ENCODE assay signal across 13 cellular contexts in genomic region chr1:163069655-163070277, GRCh38. TPM values are rescaled to one million over a fixed set of nuclear protein-coding genes. Genes with fewer than 3 reads are reported as not detected.
A peak's percentile ranks its signal among the peaks of the same experiment; 100 is the strongest.
DNase-seq lines count a peak whose midpoint lies in the region; ATAC-seq and TF ChIP-seq lines count a peak whose summit lies in the region.
"Had no signal": no experiment of that assay in that cellular context is flagged by ENCODE, and none has a peak within 500 bp of the region (broad histone marks: within the 10 kb centered on the region; RNA-seq: fewer than 3 reads in every experiment).

No MANE protein-coding gene starts in this region.

- no peaks in the 10 kb centered on the region for H3K27me3 ChIP-seq in GM23338 (ENCODE audit: insufficient read depth)
- H3K27me3 ChIP-seq in adipocyte (replicated peaks; ENCODE audit: control insufficient read depth, insufficient read depth, low read length): no peaks in the 10 kb centered on the region
- H3K27me3 ChIP-seq in iPS-20b (ENCODE audit: insufficient read depth, low read length): no peaks in the 10 kb centered on the region
- no peaks in the 10 kb centered on the region for H3K27me3 ChIP-seq in sigmoid colon
- H3K27me3 ChIP-seq: SJCRH30 had no signal

- intact Hi-C loops in sigmoid colon (cut with DNase I): loop anchor here (2.0 kb wide), 1 partner anchor 191 kb away; no protein-coding TSS in a partner anchor

- no peak for ATAC-seq in GM23338
- ATAC-seq in GM19023 (IDR thresholded peaks at IDR 0.05; ENCODE audit: unreplicated experiment): no peak
- ATAC-seq: GM12878 had no signal

- H3K27ac Mint-ChIP-seq in GM23338: no peak overlapping the region
- H3K27ac Mint-ChIP-seq: activated CD4-positive, alpha-beta T cell treated with anti-CD3 and anti-CD28 coated beads, Interleukin-2, amount 10 ng/mL, durations not matched to agents 7 days and 5 days; activated naive CD4-positive, alpha-beta T cell treated with anti-CD3 and anti-CD28 coated beads for 36 hours had no signal

- no peak for DNase-seq in GM23338 (ENCODE audit: low spot score)
- peak; percentile 41 for DNase-seq in adipocyte (ENCODE audit: low read depth)
- no peak for DNase-seq in sigmoid colon
- DNase-seq in NCI-H187 treated with DMSO at 0.1 percent for 48 hours (lab: John Stamatoyannopoulos, UW): no peak
- no peak for DNase-seq in superior temporal gyrus (ENCODE audit: extremely low spot score)
- DNase-seq in ACHN: no peak
- DNase-seq: activated CD4-positive, alpha-beta T cell treated with anti-CD3 and anti-CD28 coated beads, Interleukin-2, amount 10 ng/mL, durations not matched to agents 7 days and 5 days; stimulated activated CD4-positive, alpha-beta T cell treated with anti-CD3 and anti-CD28 coated beads, Interleukin-1b, Interleukin-23, amount 100 ng/mL, for 48 hours had no signal

- no peaks in the 10 kb centered on the region for H3K9me3 ChIP-seq in adipocyte (ENCODE audit: control insufficient read depth, low read length)
- H3K9me3 ChIP-seq in iPS-20b (ENCODE audit: insufficient read depth, low read depth, low read length): no peaks in the 10 kb centered on the region
- H3K9me3 ChIP-seq in sigmoid colon: no peaks in the 10 kb centered on the region
- H3K9me3 ChIP-seq: SJCRH30 had no signal

- in situ Hi-C loops in ACHN (cut with HindIII; ENCODE audit: low pct_ligation_motif_present, low pct_unique_long_range_greater_than_20kb, low sequenced_read_pairs): loop anchor here (10.0 to 25.0 kb wide), 2 partner anchors 207 to 245 kb away; partner anchors contain the start of gene CCDC190

- H3K36me3 Mint-ChIP-seq in GM23338 (ENCODE audit: low read depth): no peaks in the 10 kb centered on the region

- H4K20me1 ChIP-seq in GM23338 (replicated peaks; ENCODE audit: insufficient read depth): no peaks in the 10 kb centered on the region

- H3K4me1 ChIP-seq in GM23338 (ENCODE audit: insufficient read depth): peaks cover 7% of the 10 kb centered on the region; the same call in 1 of the 2 replicates
- peaks cover 19% of the 10 kb centered on the region for H3K4me1 ChIP-seq in adipocyte (ENCODE audit: control insufficient read depth, insufficient read depth, low read length)
- H3K4me1 ChIP-seq in iPS-20b (ENCODE audit: insufficient read depth, low read length): peaks cover 4% of the 10 kb centered on the region; the same call in 1 of the 2 replicates
- peaks cover 0 to 32% (median 16%) of the 10 kb centered on the region in 4 donors for H3K4me1 ChIP-seq in sigmoid colon
- H3K4me1 ChIP-seq: SJCRH30 had no signal

- peak overlapping the region; percentile 71 for H3K9ac ChIP-seq in adipocyte (ENCODE audit: low read length)
- no peak overlapping the region for H3K9ac ChIP-seq in iPS-20b (ENCODE audit: low read depth, low read length)

- peaks cover 8% of the 10 kb centered on the region for H3K4me1 Mint-ChIP-seq in GM23338
- H3K4me1 Mint-ChIP-seq: activated CD4-positive, alpha-beta T cell treated with anti-CD3 and anti-CD28 coated beads, Interleukin-2, amount 10 ng/mL, durations not matched to agents 7 days and 5 days had no signal

- no peaks in the 10 kb centered on the region for H3K9me2 ChIP-seq in GM23338 (ENCODE audit: insufficient read depth)

- H3K79me2 ChIP-seq in GM23338 (replicated peaks; ENCODE audit: insufficient read depth): no peaks in the 10 kb centered on the region

- peak overlapping the region; percentile 10; the same call in 1 of the 2 replicates for H3K4me2 ChIP-seq in GM23338

- peak overlapping the region; percentile 15; the same call in 1 of the 2 replicates for H2AFZ ChIP-seq in GM23338

- TF ChIP-seq POLR2A in sigmoid colon (IDR thresholded peaks at IDR 0.05): no peak

- WGBS in sigmoid colon, 2 donors: 45 to 55% methylated on average over 2 of the region's 2 CpGs

- H3K9me3 Mint-ChIP-seq in GM23338: no peaks in the 10 kb centered on the region
- H3K9me3 Mint-ChIP-seq: activated CD4-positive, alpha-beta T cell treated with anti-CD3 and anti-CD28 coated beads, Interleukin-2, amount 10 ng/mL, durations not matched to agents 7 days and 5 days; activated naive CD4-positive, alpha-beta T cell treated with anti-CD3 and anti-CD28 coated beads for 36 hours had no signal

- TF ChIP-seq CTCF in GM23338 (conservative IDR thresholded peaks at IDR 0.05; ENCODE audit: low read depth in 2 of 2) (no peak), sigmoid colon (IDR thresholded peaks at IDR 0.05) (no peak)

- H3K36me3 ChIP-seq in GM23338 (ENCODE audit: insufficient read depth): no peaks in the 10 kb centered on the region
- H3K36me3 ChIP-seq in adipocyte (ENCODE audit: control insufficient read depth, insufficient read depth, low read length, severe bottlenecking): peaks cover 13% of the 10 kb centered on the region
- H3K36me3 ChIP-seq in iPS-20b (ENCODE audit: insufficient read depth, low read depth, low read length): no peaks in the 10 kb centered on the region
- H3K36me3 ChIP-seq in sigmoid colon: peaks cover 0 to 17% (median 2%) of the 10 kb centered on the region in 4 donors
- H3K36me3 ChIP-seq: SJCRH30 had no signal

- H3K27ac ChIP-seq in GM23338 (ENCODE audit: low read depth) (no peak overlapping the region), iPS-20b (ENCODE audit: low read length) (no peak overlapping the region), sigmoid colon (peak overlapping the region; percentile 41 to 54 (median 49))
- H3K27ac ChIP-seq: SJCRH30 had no signal

- H3K4me3 ChIP-seq in GM23338: peak overlapping the region; percentile 9; the same call in 1 of the 2 replicates
- peak overlapping the region; percentile 81 for H3K4me3 ChIP-seq in adipocyte (ENCODE audit: low read length)
- peak overlapping the region; percentile 37 for H3K4me3 ChIP-seq in iPS-20b (ENCODE audit: low read length)
- peak overlapping the region; percentile 11 to 48 (median 40) for H3K4me3 ChIP-seq in sigmoid colon
- H3K4me3 ChIP-seq: GM12878, SJCRH30 had no signal

- H3K4me3 Mint-ChIP-seq in GM23338: peak overlapping the region; percentile 27; the same call in 2 of the 3 replicates
- H3K4me3 Mint-ChIP-seq: activated CD4-positive, alpha-beta T cell treated with anti-CD3 and anti-CD28 coated beads, Interleukin-2, amount 10 ng/mL, durations not matched to agents 7 days and 5 days; activated naive CD4-positive, alpha-beta T cell treated with anti-CD3 and anti-CD28 coated beads for 36 hours had no signal

- TF ChIP-seq EP300 in sigmoid colon (IDR thresholded peaks at IDR 0.05): no peak

- H3K27me3 Mint-ChIP-seq in GM23338 (ENCODE audit: insufficient read depth, low read depth, poor library complexity): peaks cover 2% of the 10 kb centered on the region

- no peaks in the 10 kb centered on the region for H3F3A ChIP-seq in GM23338 (replicated peaks; ENCODE audit: low read depth)

TF ChIP-seq in GM23338, 12 proteins besides CTCF, POLR2A, EP300 and RAD21 (continues in another document):
- TF ChIP-seq EZH2 (IDR thresholded peaks at IDR 0.05; ENCODE audit: low read depth, unreplicated experiment) (no peak), CREB1 (CRISPR knock-in tag; IDR thresholded peaks at IDR 0.05; ENCODE audit: low read depth) (no peak), NANOG (IDR thresholded peaks at IDR 0.05; ENCODE audit: borderline replicate concordance) (no peak), STAT1 (IDR thresholded peaks at IDR 0.05; ENCODE audit: unreplicated experiment) (no peak), ZNF331 (CRISPR knock-in tag; IDR thresholded peaks at IDR 0.05; ENCODE audit: low read depth) (no peak), EZH2phosphoT487 (IDR thresholded peaks at IDR 0.05; ENCODE audit: unreplicated experiment) (no peak), POLR2AphosphoS5 (IDR thresholded peaks at IDR 0.05; ENCODE audit: low read depth) (no peak), REST (IDR thresholded peaks at IDR 0.05; ENCODE audit: unreplicated experiment) (no peak), JUNB (IDR thresholded peaks at IDR 0.05; ENCODE audit: unreplicated experiment) (no peak), ZNF114 (CRISPR knock-in tag; IDR thresholded peaks at IDR 0.05) (no peak)
- TF ChIP-seq, protein P1, sequence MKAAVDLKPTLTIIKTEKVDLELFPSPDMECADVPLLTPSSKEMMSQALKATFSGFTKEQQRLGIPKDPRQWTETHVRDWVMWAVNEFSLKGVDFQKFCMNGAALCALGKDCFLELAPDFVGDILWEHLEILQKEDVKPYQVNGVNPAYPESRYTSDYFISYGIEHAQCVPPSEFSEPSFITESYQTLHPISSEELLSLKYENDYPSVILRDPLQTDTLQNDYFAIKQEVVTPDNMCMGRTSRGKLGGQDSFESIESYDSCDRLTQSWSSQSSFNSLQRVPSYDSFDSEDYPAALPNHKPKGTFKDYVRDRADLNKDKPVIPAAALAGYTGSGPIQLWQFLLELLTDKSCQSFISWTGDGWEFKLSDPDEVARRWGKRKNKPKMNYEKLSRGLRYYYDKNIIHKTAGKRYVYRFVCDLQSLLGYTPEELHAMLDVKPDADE (IDR thresholded peaks at IDR 0.05): no peak

RNA-seq across cellular contexts. Expression of gene RGS4, which starts 0.6 kb away (rescaled TPM):
- total RNA-seq in GM23338 (2014; rRNA removed; shearing (Covaris generic)): 0.38 and 1.0 TPM in 2 replicates
- polyA plus RNA-seq in GM23338 (2016; fragmentation: Nextera tagmentation; extraction: Ambion mirVana) (0.24 and 0.32 TPM in 2 replicates), sigmoid colon (1 to 10 TPM in 1 of 3 donors, under 1 TPM in 1, not detected in 1; 0.23 to 1.6 TPM)
- total RNA-seq in sigmoid colon: 10 to 100 TPM in 1 of 4 donors, 1 to 10 TPM in 3; 6.8 to 15.7 (median 8.9) TPM
- total RNA-seq: activated CD4-positive, alpha-beta T cell treated with anti-CD3 and anti-CD28 coated beads, Interleukin-2, amount 10 ng/mL, durations not matched to agents 7 days and 5 days; activated naive CD4-positive, alpha-beta T cell treated with anti-CD3 and anti-CD28 coated beads for 36 hours; GM12878 had no signal

Comparison
In these comparisons a context has a peak if more than half of its experiments do, and no peak if none do; other contexts are left out.
1. H3K27ac ChIP-seq: peak in sigmoid colon (4 of 4); none in GM23338 (single experiment) and iPS-20b (single experiment).
2. H3K4me3 ChIP-seq: peak in every context shown above with its lines; median percentile 81 in adipocyte; 40 in sigmoid colon; 37 in iPS-20b; 9 in GM23338.